1 cellular context compared by ENCODE assay signal in the genomic region with DNA sequence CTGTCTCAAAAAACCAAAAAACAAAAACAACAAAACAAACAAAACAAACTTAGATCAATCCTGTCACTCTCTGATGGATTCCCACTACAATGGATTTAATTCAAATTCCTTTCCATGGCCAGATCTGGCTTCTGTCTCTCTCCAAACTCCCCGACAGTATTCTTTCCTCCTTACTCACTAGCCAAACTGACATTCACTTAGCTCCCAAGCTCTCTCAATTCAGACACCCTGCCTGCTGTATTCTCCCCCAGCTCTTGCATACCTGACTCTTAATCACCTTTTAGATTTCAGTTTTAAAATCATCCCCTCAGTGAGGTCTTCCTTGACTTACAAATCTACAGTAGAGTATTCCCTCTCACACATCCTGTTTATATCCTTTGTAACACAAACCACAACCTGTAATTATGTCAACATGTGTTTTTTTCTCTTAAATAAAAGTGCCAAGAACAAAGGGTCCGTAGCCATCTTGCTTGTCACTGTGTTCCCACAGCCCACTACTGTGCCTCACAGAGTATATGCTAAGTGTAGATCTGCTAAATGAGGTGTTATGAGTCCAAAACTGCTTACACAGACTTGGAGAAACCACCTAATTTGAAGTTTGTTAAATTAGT.
TF ChIP-seq lines count a peak whose summit lies in the region.

No MANE protein-coding gene starts in this region.

TF ChIP-seq in K562, 482 proteins besides CTCF, POLR2A, EP300 and RAD21 (continued from another document):
- no peak for TF ChIP-seq ZBTB49 (CRISPR knock-in tag; IDR thresholded peaks at IDR 0.05; ENCODE audit: borderline replicate concordance)
